In genomic region chr12:10220398-10221077, GRCh38 we compare ENCODE assay signal across 10 cellular contexts. TPM values are rescaled to one million over a fixed set of nuclear protein-coding genes. Genes with fewer than 3 reads are reported as not detected.
DNase-seq lines count a peak whose midpoint lies in the region; ATAC-seq and TF ChIP-seq lines count a peak whose summit lies in the region.
"Had no signal": no experiment of that assay in that cellular context is flagged by ENCODE, and none has a peak within 500 bp of the region (broad histone marks: within the 10 kb centered on the region; RNA-seq: fewer than 3 reads in every experiment).

No MANE protein-coding gene starts in this region.

- in situ Hi-C loops in astrocyte of the spinal cord (cut with HindIII; ENCODE audit: low sequenced_read_pairs), result no loop called here

- intact Hi-C loops in Right ventricle myocardium superior (cut with DNase I), result no loop called here

- ATAC-seq in Right ventricle myocardium superior (ENCODE audit: poor library complexity) (peak; percentile 95), GM21619 (IDR thresholded peaks at IDR 0.05; ENCODE audit: unreplicated experiment) (no peak)

- peak; percentile 69 for DNase-seq in AG20443 (ENCODE audit: low spot score)
- peak; percentile 33 for DNase-seq in astrocyte of the spinal cord (ENCODE audit: low read depth, low spot score)
- peak; percentile 74 for DNase-seq in Right ventricle myocardium superior
- peak; percentile 75 for DNase-seq in pons (ENCODE audit: low spot score)
- no peak for DNase-seq in central memory CD4-positive, alpha-beta T cell
- no peak for DNase-seq in GOT3 (lab: John Stamatoyannopoulos, UW)
- DNase-seq in SIG-M5 (lab: John Stamatoyannopoulos, UW), result no peak
- DNase-seq: activated naive CD4-positive, alpha-beta T cell treated with anti-CD3 and anti-CD28 coated beads, Interleukin-2, amount 10 ng/mL, durations not matched to agents 7 days and 5 days had no signal

- no peak overlapping the region for H3K4me3 ChIP-seq in astrocyte of the spinal cord (ENCODE audit: low read depth, low read length)
- H3K4me3 ChIP-seq: BLaER1 treated with 17β-estradiol and CSF1 and Interleukin-3, amounts not matched to agents 10 nM and 100 nM had no signal

- TF ChIP-seq CTCF in astrocyte of the spinal cord (IDR thresholded peaks at IDR 0.05; ENCODE audit: low read depth, low read length), result no peak

RNA-seq across cellular contexts. Expression of gene GABARAPL1, which starts 7.9 kb away (rescaled TPM):
- 278 TPM for total RNA-seq in Right ventricle myocardium superior

RNA-seq across cellular contexts. Expression of gene TMEM52B, which starts 41.7 kb away (rescaled TPM):
- not detected for total RNA-seq in Right ventricle myocardium superior

RNA-seq across cellular contexts. Expression of gene OLR1, which starts 48.6 kb away (rescaled TPM):
- total RNA-seq in Right ventricle myocardium superior, result 0.35 TPM

Comparison
In these comparisons a context has a peak if more than half of its experiments do, and no peak if none do; other contexts are left out.
1. DNase-seq: peak in AG20443 (single experiment), astrocyte of the spinal cord (single experiment), Right ventricle myocardium superior (single experiment) and pons (single experiment); none in central memory CD4-positive, alpha-beta T cell (single experiment), GOT3 (single experiment) and SIG-M5 (single experiment).